In the genomic region with DNA sequence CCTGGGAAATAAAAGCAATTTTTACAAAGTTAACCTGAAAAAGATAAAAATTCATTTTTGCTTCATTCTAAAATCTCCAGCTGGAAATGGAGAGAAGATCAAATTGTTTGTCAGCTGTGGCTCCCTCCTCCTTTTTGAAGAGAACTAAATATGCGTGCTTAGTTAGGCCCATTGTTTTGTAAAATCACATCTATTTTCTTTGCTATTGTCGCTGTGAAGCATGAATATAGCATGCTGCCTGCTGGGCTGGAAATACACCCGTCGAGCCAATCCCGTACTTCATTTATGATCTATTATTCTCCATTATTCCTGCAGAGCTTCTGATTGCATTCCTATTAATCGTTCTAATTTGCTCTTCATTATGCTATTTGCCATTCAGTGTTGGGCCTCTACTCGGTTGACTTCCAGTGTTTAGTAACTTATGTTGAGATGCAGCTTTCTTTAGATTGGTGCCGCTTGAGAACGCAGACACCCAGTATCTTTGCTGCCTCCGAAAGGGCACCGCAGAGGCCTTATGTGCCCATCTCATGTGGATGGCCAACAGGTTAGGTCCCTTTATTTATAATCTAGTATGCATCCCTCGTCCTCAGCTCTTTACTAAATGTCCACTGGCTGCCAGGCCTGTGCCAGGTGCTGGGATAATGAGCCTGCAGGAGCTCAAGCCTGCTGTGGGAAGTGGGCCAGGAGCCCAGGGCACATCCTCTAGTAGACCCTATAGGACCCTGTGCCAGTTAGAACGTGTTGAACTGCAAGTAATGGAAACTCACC, we compare ENCODE assay signal across 1 cellular context.
TF ChIP-seq lines count a peak whose summit lies in the region.

No MANE protein-coding gene starts in this region.

TF ChIP-seq in H1, 55 proteins besides CTCF, POLR2A, EP300 and RAD21:
- TF ChIP-seq JUND (IDR thresholded peaks at IDR 0.05; ENCODE audit: low read length) (no peak), BACH1 (IDR thresholded peaks at IDR 0.05; ENCODE audit: low read length) (no peak), POLR2AphosphoS5 (IDR thresholded peaks at IDR 0.05; ENCODE audit: low read depth, low read length) (no peak), TCF12 (IDR thresholded peaks at IDR 0.05; ENCODE audit: low read depth, low read length) (no peak), BRCA1 (IDR thresholded peaks at IDR 0.05; ENCODE audit: low read depth, low read length) (no peak), SIX5 (IDR thresholded peaks at IDR 0.05; ENCODE audit: low read depth, low read length) (no peak), GABPA (IDR thresholded peaks at IDR 0.05; ENCODE audit: borderline replicate concordance, insufficient read depth, low read length) (no peak), SIRT6 (IDR thresholded peaks at IDR 0.05; ENCODE audit: low read length) (no peak), NANOG (IDR thresholded peaks at IDR 0.05; ENCODE audit: insufficient read depth, low read depth, low read length, poor library complexity, severe bottlenecking) (no peak), SRF (IDR thresholded peaks at IDR 0.05; ENCODE audit: low read depth, low read length) (no peak), RBBP5 (IDR thresholded peaks at IDR 0.05; ENCODE audit: borderline replicate concordance, low read depth, low read length) (no peak)
- TF ChIP-seq, protein P1, sequence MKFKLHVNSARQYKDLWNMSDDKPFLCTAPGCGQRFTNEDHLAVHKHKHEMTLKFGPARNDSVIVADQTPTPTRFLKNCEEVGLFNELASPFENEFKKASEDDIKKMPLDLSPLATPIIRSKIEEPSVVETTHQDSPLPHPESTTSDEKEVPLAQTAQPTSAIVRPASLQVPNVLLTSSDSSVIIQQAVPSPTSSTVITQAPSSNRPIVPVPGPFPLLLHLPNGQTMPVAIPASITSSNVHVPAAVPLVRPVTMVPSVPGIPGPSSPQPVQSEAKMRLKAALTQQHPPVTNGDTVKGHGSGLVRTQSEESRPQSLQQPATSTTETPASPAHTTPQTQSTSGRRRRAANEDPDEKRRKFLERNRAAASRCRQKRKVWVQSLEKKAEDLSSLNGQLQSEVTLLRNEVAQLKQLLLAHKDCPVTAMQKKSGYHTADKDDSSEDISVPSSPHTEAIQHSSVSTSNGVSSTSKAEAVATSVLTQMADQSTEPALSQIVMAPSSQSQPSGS (IDR thresholded peaks at IDR 0.05; ENCODE audit: low read length) = no peak
- TF ChIP-seq, protein P2, sequence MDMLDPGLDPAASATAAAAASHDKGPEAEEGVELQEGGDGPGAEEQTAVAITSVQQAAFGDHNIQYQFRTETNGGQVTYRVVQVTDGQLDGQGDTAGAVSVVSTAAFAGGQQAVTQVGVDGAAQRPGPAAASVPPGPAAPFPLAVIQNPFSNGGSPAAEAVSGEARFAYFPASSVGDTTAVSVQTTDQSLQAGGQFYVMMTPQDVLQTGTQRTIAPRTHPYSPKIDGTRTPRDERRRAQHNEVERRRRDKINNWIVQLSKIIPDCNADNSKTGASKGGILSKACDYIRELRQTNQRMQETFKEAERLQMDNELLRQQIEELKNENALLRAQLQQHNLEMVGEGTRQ (IDR thresholded peaks at IDR 0.05; ENCODE audit: low read length) = no peak
TF ChIP-seq in H1: peak in this region for 0.
